8 cellular contexts compared by ENCODE assay signal in the genomic region with DNA sequence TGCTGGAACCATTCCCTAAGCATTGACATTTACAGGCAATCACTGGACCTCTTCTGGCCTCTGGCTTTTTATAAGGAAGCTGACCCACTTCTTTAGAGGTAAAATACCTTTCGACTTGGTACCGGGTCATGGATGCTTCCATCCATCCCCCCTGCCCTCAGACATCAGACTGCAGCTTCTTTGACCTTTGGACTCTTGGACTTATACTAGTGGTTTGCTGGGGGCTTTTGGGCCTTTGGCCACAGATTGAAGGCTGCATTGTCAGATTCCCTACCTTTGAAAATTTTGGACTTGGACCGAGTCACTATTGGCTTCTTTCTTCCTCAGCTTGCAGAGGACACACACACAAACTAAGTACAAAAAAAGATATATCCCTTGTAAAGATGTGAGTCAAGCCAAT.
"Had no signal": no experiment of that assay in that cellular context is flagged by ENCODE, and none has a peak within 500 bp of the region (broad histone marks: within the 10 kb centered on the region; RNA-seq: fewer than 3 reads in every experiment).

No MANE protein-coding gene starts in this region.

- DNase-seq: GDM1, GF-D8 had no signal

- H3K4me3 ChIP-seq: GM12878 had no signal

- FAIRE-seq: G401.6, GM12878, GM12891, GM12892, GM18507, GM19239 had no signal

- ATAC-seq: GM12878 had no signal
